ENCODE assay signal across 8 cellular contexts in genomic region chr4:81919238-81919637, GRCh38.
DNase-seq lines count a peak whose midpoint lies in the region; ATAC-seq and TF ChIP-seq lines count a peak whose summit lies in the region.

No MANE protein-coding gene starts in this region.

- H3K4me3 Mint-ChIP-seq in WTC11 (no peak overlapping the region), neural crest cell (no peak overlapping the region)

- no peak overlapping the region for H3K27ac Mint-ChIP-seq in WTC11
- H3K27ac Mint-ChIP-seq in neural crest cell (ENCODE audit: unreplicated experiment): no peak overlapping the region

- H3K36me3 Mint-ChIP-seq in WTC11: no peaks in the 10 kb centered on the region
- H3K36me3 Mint-ChIP-seq in neural crest cell (ENCODE audit: low read depth): no peaks in the 10 kb centered on the region

- no peaks in the 10 kb centered on the region for H3K9me3 Mint-ChIP-seq in WTC11
- H3K9me3 Mint-ChIP-seq in neural crest cell: no peaks in the 10 kb centered on the region

- H3K4me1 Mint-ChIP-seq in WTC11 (no peaks in the 10 kb centered on the region), neural crest cell (no peaks in the 10 kb centered on the region)

- ATAC-seq in GM19023 (IDR thresholded peaks at IDR 0.05; ENCODE audit: unreplicated experiment) (peak; percentile 70), HG03432 (IDR thresholded peaks at IDR 0.05; ENCODE audit: unreplicated experiment) (peak; percentile 62), WTC11 (peak; percentile 99), GM21723 (IDR thresholded peaks at IDR 0.05; ENCODE audit: unreplicated experiment) (no peak), HG03439 (IDR thresholded peaks at IDR 0.05; ENCODE audit: unreplicated experiment) (no peak)

- peak; percentile 43; the same call in 1 of the 2 replicates for TF ChIP-seq CTCF in WTC11 (IDR thresholded peaks at IDR 0.05)
- TF ChIP-seq CTCF in neural crest cell (conservative IDR thresholded peaks at IDR 0.05): peak; percentile 54

- DNase-seq in CD1c-positive myeloid dendritic cell (ENCODE audit: extremely low spot score): peak; percentile 5
- DNase-seq in WTC11 (ENCODE audit: low spot score): peak; percentile 16
- no peak for DNase-seq in neural crest cell (ENCODE audit: low read depth, low spot score)
- no peak for DNase-seq in NCI-H1105 (lab: John Stamatoyannopoulos, UW)

- H3K27me3 Mint-ChIP-seq in WTC11 (ENCODE audit: low read depth) (no peaks in the 10 kb centered on the region), neural crest cell (ENCODE audit: low read depth) (no peaks in the 10 kb centered on the region)

- POLR2A ChIA-PET in WTC11 (lab: Charles Lee): no interaction called here

- CTCF ChIA-PET in WTC11 (lab: Charles Lee): interaction anchor here (0.6 to 1.8 kb wide), 20 partner anchors 11 to 513 kb away, joined by 3 to 9 read pairs (median 4); partner anchors contain the start of gene RASGEF1B

TF ChIP-seq in WTC11, 78 proteins besides CTCF, POLR2A, EP300 and RAD21:
- TF ChIP-seq E2F4 (CRISPR knock-in tag; IDR thresholded peaks at IDR 0.05; ENCODE audit: borderline replicate concordance, low read depth): no peak
- TF ChIP-seq GTF2I (CRISPR knock-in tag; conservative IDR thresholded peaks at IDR 0.05): no peak
- TF ChIP-seq, protein P1, sequence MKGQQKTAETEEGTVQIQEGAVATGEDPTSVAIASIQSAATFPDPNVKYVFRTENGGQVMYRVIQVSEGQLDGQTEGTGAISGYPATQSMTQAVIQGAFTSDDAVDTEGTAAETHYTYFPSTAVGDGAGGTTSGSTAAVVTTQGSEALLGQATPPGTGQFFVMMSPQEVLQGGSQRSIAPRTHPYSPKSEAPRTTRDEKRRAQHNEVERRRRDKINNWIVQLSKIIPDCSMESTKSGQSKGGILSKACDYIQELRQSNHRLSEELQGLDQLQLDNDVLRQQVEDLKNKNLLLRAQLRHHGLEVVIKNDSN (CRISPR knock-in tag; IDR thresholded peaks at IDR 0.05): no peak
- TF ChIP-seq ZNF532 (CRISPR knock-in tag; IDR thresholded peaks at IDR 0.05; ENCODE audit: borderline replicate concordance): no peak
- TF ChIP-seq CBFB (CRISPR knock-in tag; IDR thresholded peaks at IDR 0.05; ENCODE audit: low read depth): no peak
- no peak for TF ChIP-seq NFYB (CRISPR knock-in tag; conservative IDR thresholded peaks at IDR 0.05; ENCODE audit: low read depth)
- no peak for TF ChIP-seq HMGA2 (CRISPR knock-in tag; IDR thresholded peaks at IDR 0.05)

Comparison
In these comparisons a context has a peak if more than half of its experiments do, and no peak if none do; other contexts are left out.
1. DNase-seq: peak in CD1c-positive myeloid dendritic cell (single experiment) and WTC11 (single experiment); none in neural crest cell (single experiment) and NCI-H1105 (single experiment).
2. ATAC-seq: peak in GM19023 (single experiment), HG03432 (single experiment) and WTC11 (single experiment); none in GM21723 (single experiment) and HG03439 (single experiment).